In the genomic region with DNA sequence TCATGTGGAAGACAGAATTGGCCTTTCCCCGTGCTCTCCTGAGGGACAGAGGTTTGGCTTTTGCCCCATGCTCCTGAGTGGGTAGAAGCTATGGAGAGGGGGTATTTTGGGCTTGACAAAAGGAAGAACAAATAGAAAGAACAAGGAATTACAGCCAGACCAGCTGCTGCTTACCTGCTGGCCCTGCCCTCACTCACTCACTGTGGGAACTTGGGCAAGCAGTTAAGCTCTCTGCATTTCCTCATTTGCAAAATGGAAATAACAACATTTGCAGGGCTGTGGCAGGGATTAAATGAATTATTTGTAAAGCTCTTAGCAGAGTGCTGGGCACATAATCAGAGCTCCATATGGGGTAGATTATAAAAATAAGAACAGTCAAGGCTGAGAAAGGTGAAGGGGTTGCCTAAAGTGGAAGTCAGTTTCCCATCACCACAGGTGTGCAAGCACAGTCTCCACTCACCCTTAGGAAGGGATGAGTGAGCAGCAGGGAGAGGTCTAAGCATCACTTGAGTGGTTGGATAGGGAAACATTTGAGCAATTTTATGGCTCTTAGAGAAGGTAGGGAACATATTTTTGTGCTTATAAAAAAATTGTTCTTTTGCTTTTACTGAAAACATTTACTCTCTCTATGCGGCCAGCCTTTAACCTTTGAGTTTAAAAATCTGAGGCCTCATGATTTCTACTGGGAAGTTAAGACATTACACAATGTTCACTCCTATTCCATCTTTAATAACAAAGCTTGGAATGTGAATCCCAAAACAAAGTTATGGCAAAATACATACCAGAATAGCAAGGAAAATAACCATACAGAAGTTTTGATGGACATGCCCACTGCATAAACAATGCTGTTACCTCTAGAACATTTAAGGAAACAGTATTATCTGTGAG, we compare ENCODE assay signal across 1 cellular context.
TF ChIP-seq lines count a peak whose summit lies in the region.

No MANE protein-coding gene starts in this region.

TF ChIP-seq in IMR-90, 13 proteins besides CTCF, POLR2A, EP300 and RAD21 (continued from another document):
- TF ChIP-seq, protein P1, sequence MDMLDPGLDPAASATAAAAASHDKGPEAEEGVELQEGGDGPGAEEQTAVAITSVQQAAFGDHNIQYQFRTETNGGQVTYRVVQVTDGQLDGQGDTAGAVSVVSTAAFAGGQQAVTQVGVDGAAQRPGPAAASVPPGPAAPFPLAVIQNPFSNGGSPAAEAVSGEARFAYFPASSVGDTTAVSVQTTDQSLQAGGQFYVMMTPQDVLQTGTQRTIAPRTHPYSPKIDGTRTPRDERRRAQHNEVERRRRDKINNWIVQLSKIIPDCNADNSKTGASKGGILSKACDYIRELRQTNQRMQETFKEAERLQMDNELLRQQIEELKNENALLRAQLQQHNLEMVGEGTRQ (IDR thresholded peaks at IDR 0.05; ENCODE audit: low read depth, low read length) = no peak
- no peak for TF ChIP-seq MAFK (IDR thresholded peaks at IDR 0.05; ENCODE audit: low read depth, low read length)
- no peak for TF ChIP-seq RCOR1 (IDR thresholded peaks at IDR 0.05; ENCODE audit: insufficient replicate concordance, low read length)
